17 cellular contexts compared by ENCODE assay signal in genomic region chr21:31334648-31335121, GRCh38. TPM values are rescaled to one million over a fixed set of nuclear protein-coding genes. Genes with fewer than 3 reads are reported as not detected.
A peak's percentile ranks its signal among the peaks of the same experiment; 100 is the strongest.
DNase-seq lines count a peak whose midpoint lies in the region; ATAC-seq and TF ChIP-seq lines count a peak whose summit lies in the region.
"Had no signal": no experiment of that assay in that cellular context is flagged by ENCODE, and none has a peak within 500 bp of the region (broad histone marks: within the 10 kb centered on the region; RNA-seq: fewer than 3 reads in every experiment).

No MANE protein-coding gene starts in this region.

- H3K4me3 ChIP-seq in SK-N-SH (ENCODE audit: low read depth in 2 of 2, low read length in 1 of 2) = no peak overlapping the region
- no peak overlapping the region for H3K4me3 ChIP-seq in psoas muscle
- H3K4me3 ChIP-seq: left ventricle myocardium inferior, prostate gland had no signal

- H3K27ac ChIP-seq in SK-N-SH (ENCODE audit: low read depth in 2 of 2, low read length in 1 of 2) (peak overlapping the region in 1 of 2 experiments; percentile 20; a peak in 1 of 4 replicates), psoas muscle (no peak overlapping the region)
- H3K27ac ChIP-seq: left ventricle myocardium inferior, prostate gland had no signal

- no peak for TF ChIP-seq CTCF in SK-N-SH (IDR thresholded peaks at IDR 0.05)
- no peak for TF ChIP-seq CTCF in psoas muscle (IDR thresholded peaks at IDR 0.05)

- no peak for TF ChIP-seq EP300 in SK-N-SH (IDR thresholded peaks at IDR 0.05; ENCODE audit: borderline replicate concordance in 1 of 2, low read depth in 1 of 2, low read length in 1 of 2)

- DNase-seq in Daoy (ENCODE audit: low read depth) = peak; percentile 87
- DNase-seq in NCI-H2081 treated with DMSO at 0.1 percent for 48 hours (lab: John Stamatoyannopoulos, UW) = peak; percentile 71
- peak; percentile 46 for DNase-seq in SK-N-SH
- peak; percentile 76 for DNase-seq in myocyte (ENCODE audit: low read depth)
- no peak for DNase-seq in psoas muscle
- DNase-seq in SW 1271 (lab: John Stamatoyannopoulos, UW) = no peak
- DNase-seq: activated CD4-positive, alpha-beta T cell treated with anti-CD3 and anti-CD28 coated beads, Interleukin-2, amount 10 ng/mL, durations not matched to agents 24 days and 14 days; activated naive CD4-positive, alpha-beta T cell treated with anti-CD3 and anti-CD28 coated beads for 36 hours; Calu3; effector CD4-positive, alpha-beta T cell; KBM-7; left ventricle myocardium inferior; NCI-H146; T-helper 9 cell had no signal

- H2AFZ ChIP-seq in SK-N-SH (ENCODE audit: low read depth) = no peak overlapping the region

- peaks cover 5% of the 10 kb centered on the region for H3F3A ChIP-seq in SK-N-SH (replicated peaks; ENCODE audit: insufficient read depth)

- H4K20me1 ChIP-seq in SK-N-SH (ENCODE audit: insufficient read depth) = no peaks in the 10 kb centered on the region

- no peaks in the 10 kb centered on the region for H3K79me2 ChIP-seq in SK-N-SH (ENCODE audit: insufficient read depth)

- no peak for TF ChIP-seq RAD21 in SK-N-SH (IDR thresholded peaks at IDR 0.05; ENCODE audit: low read length)

- H3K9ac ChIP-seq in SK-N-SH = no peak overlapping the region

- H3K9me3 ChIP-seq in SK-N-SH (no peaks in the 10 kb centered on the region), psoas muscle (no peaks in the 10 kb centered on the region)
- H3K9me3 ChIP-seq: prostate gland had no signal

- H3K4me2 ChIP-seq in SK-N-SH = peak overlapping the region; percentile 1; the same call in 1 of the 2 replicates

- H3K27me3 ChIP-seq in SK-N-SH (ENCODE audit: insufficient read depth) = no peaks in the 10 kb centered on the region
- H3K27me3 ChIP-seq in psoas muscle (ENCODE audit: insufficient read depth in 3 of 3, low read length in 2 of 3) = peaks cover 0 to 3% (median 0%) of the 10 kb centered on the region in 3 donors

- no peaks in the 10 kb centered on the region for H3K9me2 ChIP-seq in SK-N-SH

- CTCF ChIA-PET in SK-N-SH (lab: Yijun Ruan, JAX) = interaction anchor here (1.2 to 2.0 kb wide), 2 partner anchors 13 to 51 kb away, joined by 3 to 9 read pairs; no protein-coding TSS in a partner anchor

- ATAC-seq in HG03354 (IDR thresholded peaks at IDR 0.05; ENCODE audit: poor library complexity, severe bottlenecking, unreplicated experiment) (no peak), psoas muscle (no peak), GM21529 (IDR thresholded peaks at IDR 0.05; ENCODE audit: unreplicated experiment) (no peak)

- H3K36me3 ChIP-seq in SK-N-SH (replicated peaks in 1 of 2; ENCODE audit: control insufficient read depth in 1 of 2, insufficient read depth in 2 of 2, low read length in 1 of 2) (no peaks in the 10 kb centered on the region), psoas muscle (ENCODE audit: insufficient read depth in 1 of 2, low read depth in 1 of 2) (no peaks in the 10 kb centered on the region)
- H3K36me3 ChIP-seq: left ventricle myocardium inferior, prostate gland had no signal

- POLR2A ChIA-PET in SK-N-SH (lab: Yijun Ruan, JAX) = no interaction called here

- 56% methylated on average over 9 of the region's 10 CpGs for WGBS in SK-N-SH (ENCODE audit: low lambda C conversion rate)
- 53 to 64% (median 55%) methylated on average over 10 of the region's 10 CpGs for WGBS in psoas muscle, 3 donors

- intact Hi-C loops in psoas muscle (cut with DNase I) = no loop called here

- peaks cover 3 to 4% of the 10 kb centered on the region in 2 experiments; a peak in 2 of 4 replicates for H3K4me1 ChIP-seq in SK-N-SH (ENCODE audit: control insufficient read depth in 1 of 2, insufficient read depth in 2 of 2, low read depth in 1 of 2, low read length in 1 of 2)
- no peaks in the 10 kb centered on the region for H3K4me1 ChIP-seq in psoas muscle
- H3K4me1 ChIP-seq: prostate gland had no signal

TF ChIP-seq in SK-N-SH, 30 proteins besides CTCF, POLR2A, EP300 and RAD21:
- TF ChIP-seq USF1 (IDR thresholded peaks at IDR 0.05; ENCODE audit: borderline replicate concordance, low read depth) (no peak), RCOR1 (IDR thresholded peaks at IDR 0.05; ENCODE audit: low read length) (no peak), GATA2 (CRISPR knock-in tag; IDR thresholded peaks at IDR 0.05) (no peak)

RNA-seq across cellular contexts. Expression of gene TIAM1, which starts 9.4 kb away (rescaled TPM):
- 17.8 and 19.9 TPM in 2 replicates for total RNA-seq in Daoy (2014; rRNA removed; shearing (Covaris generic))
- polyA plus RNA-seq in SK-N-SH (2012; rRNA removed) (1.7 and 2.4 TPM in 2 replicates), psoas muscle (under 1 TPM; 0.21 to 0.35 (median 0.31) TPM)
- polyA plus RNA-seq in SK-N-SH (2012; cell fraction: cytosol; rRNA removed) = 1.3 and 2.1 TPM in 2 replicates
- polyA plus RNA-seq in SK-N-SH (2012; cell fraction: nucleus; rRNA removed) = 2.1 and 2.7 TPM in 2 replicates
- total RNA-seq in myocyte (4.9 and 7.8 TPM in 2 replicates), psoas muscle (1 to 10 TPM in 2 of 4 donors, under 1 TPM in 2; 0.75 to 1.7 (median 0.96) TPM)
- 6.0 TPM for polyA plus RNA-seq in myocyte (2012)

Comparison
In these comparisons a context has a peak if more than half of its experiments do, and no peak if none do; other contexts are left out.
1. DNase-seq: peak in Daoy (single experiment), NCI-H2081 treated with DMSO at 0.1 percent for 48 hours (single experiment), SK-N-SH (single experiment) and myocyte (single experiment); none in psoas muscle (0 of 2) and SW 1271 (0 of 2).